Comparison of ENCODE assay signal across 6 cellular contexts in the genomic region with DNA sequence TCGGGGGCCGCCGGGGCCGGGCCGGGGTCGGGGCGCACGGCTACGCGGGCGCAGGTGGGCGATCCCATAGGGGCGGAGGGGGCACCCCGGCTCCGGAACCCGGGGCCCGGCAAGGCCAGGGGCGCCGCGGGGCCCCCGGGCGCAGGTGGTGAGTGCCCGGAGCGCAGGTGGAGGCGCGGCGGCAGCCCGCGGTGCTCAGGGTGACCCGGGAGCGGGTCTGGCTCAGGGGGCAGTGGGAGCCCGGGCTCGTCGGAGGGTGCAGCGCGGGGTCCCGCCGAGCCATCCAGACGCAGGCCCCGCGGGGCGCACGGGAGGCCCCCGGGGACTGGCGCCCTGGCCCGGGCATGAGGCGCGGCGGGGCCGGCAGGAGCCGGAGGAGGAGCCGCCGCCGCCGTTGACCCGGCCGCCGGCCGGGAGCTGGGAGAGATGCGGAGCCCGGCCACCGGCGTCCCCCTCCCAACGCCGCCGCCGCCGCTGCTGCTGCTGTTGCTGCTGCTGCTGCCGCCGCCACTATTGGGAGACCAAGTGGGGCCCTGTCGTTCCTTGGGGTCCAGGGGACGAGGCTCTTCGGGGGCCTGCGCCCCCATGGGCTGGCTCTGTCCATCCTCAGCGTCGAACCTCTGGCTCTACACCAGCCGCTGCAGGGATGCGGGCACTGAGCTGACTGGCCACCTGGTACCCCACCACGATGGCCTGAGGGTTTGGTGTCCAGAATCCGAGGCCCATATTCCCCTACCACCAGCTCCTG. TPM values are rescaled to one million over a fixed set of nuclear protein-coding genes. Genes with fewer than 3 reads are reported as not detected.
DNase-seq lines count a peak whose midpoint lies in the region; ATAC-seq, FAIRE-seq and TF ChIP-seq lines count a peak whose summit lies in the region.

No MANE protein-coding gene starts in this region.

- no peak for FAIRE-seq in pancreas (lab: Jason Lieb, UNC)

- no peaks in the 10 kb centered on the region for H3K36me3 ChIP-seq in pancreas

- no peaks in the 10 kb centered on the region for H3K9me3 ChIP-seq in pancreas

- TF ChIP-seq CTCF in pancreas (IDR thresholded peaks at IDR 0.05) = no peak

- peaks cover 0 to 4% (median 0%) of the 10 kb centered on the region in 3 donors for H3K4me1 ChIP-seq in pancreas

- intact Hi-C loops in pancreas (cut with DNase I) = loop anchor here in 1 of 3 donors (5.0 kb wide), 1 partner anchor 282 kb away; no protein-coding TSS in a partner anchor

- peak; percentile 32 for ATAC-seq in GM18502 (IDR thresholded peaks at IDR 0.05; ENCODE audit: poor library complexity, unreplicated experiment)
- peak; percentile 32 for ATAC-seq in HG03064 (IDR thresholded peaks at IDR 0.05; ENCODE audit: low read depth, unreplicated experiment)
- ATAC-seq in pancreas = peak; percentile 4 to 58 (median 21)

- 1 to 2% methylated on average over 25 to 80 of the region's 80 CpGs for WGBS in pancreas, 2 donors

- no peaks in the 10 kb centered on the region for H3K27me3 ChIP-seq in pancreas

- H3K27ac ChIP-seq in caudate nucleus (ENCODE audit: low read depth, low read length) (peak overlapping the region; percentile 26), pancreas (no peak overlapping the region)

- H3K4me3 ChIP-seq in pancreas = peak overlapping the region; percentile 53 to 73 (median 64)

- peak in 2 of 61 donors; percentile 39 to 45 for DNase-seq in caudate nucleus (lab: John Stamatoyannopoulos, UW)
- DNase-seq in pancreas = peak in 3 of 6 donors; percentile 12 to 76 (median 74)
- DNase-seq in stimulated activated CD4-positive, alpha-beta T cell treated with anti-CD3 and anti-CD28 coated beads, Interleukin-12 subunit alpha, Interleukin-12 subunit beta, amount 100 ng/mL, for 4 hours = no peak
- no peak for DNase-seq in activated gamma-delta T cell (lab: John Stamatoyannopoulos, UW)

RNA-seq across cellular contexts. Expression of gene CELSR2, which starts 0.5 kb away (rescaled TPM):
- total RNA-seq in pancreas = 1 to 10 TPM; 4.0 to 8.5 (median 4.7) TPM
- polyA plus RNA-seq in pancreas = 1 to 10 TPM; 5.6 to 6.8 TPM

RNA-seq across cellular contexts. Expression of gene PSRC1, which starts 33.1 kb away (rescaled TPM):
- total RNA-seq in pancreas = 1 to 10 TPM in 2 of 6 donors, under 1 TPM in 4; 0.08 to 3.0 (median 0.78) TPM
- polyA plus RNA-seq in pancreas = 1 to 10 TPM; 2.2 to 5.4 TPM

RNA-seq across cellular contexts. Expression of gene SARS1, which starts 36.1 kb away (rescaled TPM):
- 100 to 1,000 TPM in 4 of 6 donors, 10 to 100 TPM in 2; 82.7 to 270 (median 115) TPM for total RNA-seq in pancreas
- 100 to 1,000 TPM in 1 of 2 donors, 10 to 100 TPM in 1; 50.5 to 125 TPM for polyA plus RNA-seq in pancreas

RNA-seq across cellular contexts. Expression of gene MYBPHL, which starts 57.0 kb away (rescaled TPM):
- under 1 TPM in 2 of 6 donors, not detected in 4; 0.26 to 0.28 TPM for total RNA-seq in pancreas
- 1 to 10 TPM in 1 of 2 donors, under 1 TPM in 1; 0.27 to 1.1 TPM for polyA plus RNA-seq in pancreas
